Comparison of ENCODE assay signal across 27 cellular contexts in genomic region chr1:180489313-180489712, GRCh38.
"Had no signal": no experiment of that assay in that cellular context is flagged by ENCODE, and none has a peak within 500 bp of the region (broad histone marks: within the 10 kb centered on the region; RNA-seq: fewer than 3 reads in every experiment).

No MANE protein-coding gene starts in this region.

- H3K36me3 ChIP-seq: neutrophil, right atrium auricular region, right lobe of liver had no signal

- H3K27me3 ChIP-seq: neural progenitor cell, neutrophil, right atrium auricular region, right lobe of liver, testis, thyroid gland, transverse colon, upper lobe of left lung had no signal

- H3K27ac ChIP-seq: left ventricle myocardium inferior, neutrophil, right atrium auricular region, right lobe of liver, testis, thyroid gland, transverse colon, upper lobe of left lung had no signal

- ATAC-seq: natural killer cell; right lobe of liver; stimulated activated memory B cell treated with anti-CD40 and anti-IgM and Interleukin-4, amounts not matched to agents 10 μg/mL and 1 μg/mL and 100 μg/mL, for 72 hours; stimulated activated naive CD8-positive, alpha-beta T cell treated with anti-CD3 and anti-CD28 coated beads, Interleukin-15, amount 100 ng/mL, for 72 hours had no signal

- FAIRE-seq: islet of Langerhans had no signal

- H3K9me3 ChIP-seq: left ventricle myocardium inferior, neutrophil, right atrium auricular region, right lobe of liver, testis, thyroid gland, transverse colon, upper lobe of left lung had no signal

- H3K4me1 ChIP-seq: left ventricle myocardium inferior, right atrium auricular region, right lobe of liver, testis, thyroid gland, transverse colon, upper lobe of left lung had no signal

- DNase-seq: hypothalamus; immature natural killer cell; left ventricle myocardium inferior; mesendoderm; naive B cell; natural killer cell; nephron progenitor cell; occipital lobe; right lobe of liver; stimulated activated CD4-positive, alpha-beta T cell treated with anti-CD3 and anti-CD28 coated beads, Interleukin-1b, Interleukin-23, amount 100 ng/mL, for 48 hours; stimulated activated CD4-positive, alpha-beta T cell treated with anti-CD3 and anti-CD28 coated beads, Interleukin-2, amount 100 ng/mL, for 48 hours; stimulated activated CD4-positive, alpha-beta T cell treated with anti-CD3 and anti-CD28 coated beads, Interleukin-4, amount 100 ng/mL, for 4 hours; stimulated activated CD8-positive, alpha-beta memory T cell treated with anti-CD3 and anti-CD28 coated beads, Interleukin-4, amount 100 ng/mL, for 48 hours; stimulated activated naive CD4-positive, alpha-beta T cell treated with Interleukin-2 at 50 U/mL for 16 hours; stimulated activated naive CD8-positive, alpha-beta T cell treated with anti-CD3 and anti-CD28 coated beads, Interleukin-15, amount 100 ng/mL, for 72 hours; substantia nigra; testis; thyroid gland; transverse colon; upper lobe of left lung had no signal

- H3K4me3 ChIP-seq: left ventricle myocardium inferior, lung, neural progenitor cell, right atrium auricular region, right lobe of liver, smooth muscle cell, testis, thyroid gland, transverse colon, upper lobe of left lung had no signal
